Comparison of ENCODE assay signal across 1 cellular context in genomic region chr1:170823120-170823519, GRCh38.
TF ChIP-seq lines count a peak whose summit lies in the region.

No MANE protein-coding gene starts in this region.

TF ChIP-seq in HEK293, 187 proteins besides CTCF, POLR2A, EP300 and RAD21 (continued from another document):
- TF ChIP-seq REST (tag by site-specific recombination; IDR thresholded peaks at IDR 0.05) = peak; percentile 14; the same call in 1 of the 2 replicates
- TF ChIP-seq ZFP37 (tag by site-specific recombination; IDR thresholded peaks at IDR 0.05) = no peak
- 0 out of 2 replicates have a peak, but pooled peaks have one; percentile 23 for TF ChIP-seq ZFHX2 (tag by site-specific recombination; conservative IDR thresholded peaks at IDR 0.05)
- no peak for TF ChIP-seq ZNF223 (tag by site-specific recombination; IDR thresholded peaks at IDR 0.05)
- no peak for TF ChIP-seq ZNF830 (tag by site-specific recombination; IDR thresholded peaks at IDR 0.05; ENCODE audit: low read depth)
- TF ChIP-seq ZNF274 (IDR thresholded peaks at IDR 0.05; ENCODE audit: low read length) = no peak
- TF ChIP-seq ZNF274 (tag by site-specific recombination; IDR thresholded peaks at IDR 0.05; ENCODE audit: borderline replicate concordance) = no peak
- no peak for TF ChIP-seq WT1 (tag by site-specific recombination; IDR thresholded peaks at IDR 0.05)
- no peak for TF ChIP-seq ZNF10 (tag by site-specific recombination; IDR thresholded peaks at IDR 0.05)
- TF ChIP-seq SP3 (tag by site-specific recombination; IDR thresholded peaks at IDR 0.05) = no peak
- no peak for TF ChIP-seq ZNF48 (tag by site-specific recombination; IDR thresholded peaks at IDR 0.05)
- no peak for TF ChIP-seq ZNF391 (tag by site-specific recombination; IDR thresholded peaks at IDR 0.05; ENCODE audit: borderline replicate concordance, low read depth)
